Comparison of ENCODE assay signal across 21 cellular contexts in the genomic region with DNA sequence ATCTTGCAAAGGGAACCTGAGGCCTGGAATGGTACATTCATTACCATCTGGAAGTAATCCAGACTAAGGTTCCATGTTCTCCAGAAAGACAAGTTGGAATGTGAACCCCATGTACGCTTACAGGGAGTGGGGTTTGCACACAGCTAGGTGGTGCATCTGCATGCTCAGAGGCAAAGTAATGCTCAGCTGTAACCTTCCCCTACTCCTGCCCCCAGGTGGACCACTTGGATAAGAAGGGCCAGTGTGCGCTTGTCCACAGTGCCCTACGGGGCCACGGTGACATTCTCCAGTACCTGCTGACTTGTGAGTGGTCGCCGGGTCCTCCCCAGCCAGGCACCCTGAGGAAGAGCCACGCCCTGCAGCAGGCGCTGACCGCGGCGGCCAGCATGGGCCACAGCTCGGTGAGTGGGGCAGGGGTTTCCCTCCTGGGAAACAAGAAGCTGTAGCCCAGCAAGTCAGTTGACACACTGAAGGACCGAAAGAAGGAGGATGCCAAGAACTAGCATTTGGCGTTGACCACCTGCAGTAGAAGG.
DNase-seq lines count a peak whose midpoint lies in the region; ATAC-seq and TF ChIP-seq lines count a peak whose summit lies in the region.
"Had no signal": no experiment of that assay in that cellular context is flagged by ENCODE, and none has a peak within 500 bp of the region (broad histone marks: within the 10 kb centered on the region; RNA-seq: fewer than 3 reads in every experiment).

No MANE protein-coding gene starts in this region.

- no peaks in the 10 kb centered on the region for H3K9me3 Mint-ChIP-seq in nephron progenitor cell

- H3K4me1 ChIP-seq in heart right ventricle (peaks cover 0 to 66% (median 40%) of the 10 kb centered on the region in 9 donors), upper lobe of right lung (peaks cover 11% of the 10 kb centered on the region)

- no peak for TF ChIP-seq CTCF in heart right ventricle (IDR thresholded peaks at IDR 0.05)
- TF ChIP-seq CTCF in nephron progenitor cell (IDR thresholded peaks at IDR 0.05), result no peak
- TF ChIP-seq CTCF in upper lobe of right lung (IDR thresholded peaks at IDR 0.05), result no peak

- intact Hi-C loops in heart right ventricle (cut with DNase I), result loop anchor here in 1 of 10 donors (5.0 kb wide), 1 partner anchor 64 kb away; no protein-coding TSS in a partner anchor
- intact Hi-C loops in Right ventricle myocardium inferior (cut with DNase I), result loop anchor here (5.0 kb wide), 1 partner anchor 59 kb away; no protein-coding TSS in a partner anchor
- intact Hi-C loops in upper lobe of right lung (cut with DNase I), result no loop called here

- no peak overlapping the region for H3K4me3 ChIP-seq in heart right ventricle
- no peak overlapping the region for H3K4me3 ChIP-seq in upper lobe of right lung
- H3K4me3 ChIP-seq: MG63, PC-9, SK-N-MC had no signal

- peak overlapping the region; percentile 29 for H3K27ac Mint-ChIP-seq in nephron progenitor cell

- H3K4me1 Mint-ChIP-seq in nephron progenitor cell, result peaks cover 7% of the 10 kb centered on the region

- H3K27me3 Mint-ChIP-seq in nephron progenitor cell (ENCODE audit: low read depth, poor library complexity), result peaks cover 5% of the 10 kb centered on the region

- no peaks in the 10 kb centered on the region for H3K9me3 ChIP-seq in heart right ventricle
- H3K9me3 ChIP-seq in upper lobe of right lung, result no peaks in the 10 kb centered on the region
- H3K9me3 ChIP-seq: MG63 had no signal

- no peak overlapping the region for H3K4me3 Mint-ChIP-seq in nephron progenitor cell

- WGBS in heart right ventricle, 2 donors, result 93 to 96% methylated on average over 14 of the region's 14 CpGs

- H3K27me3 ChIP-seq in heart right ventricle (no peaks in the 10 kb centered on the region), upper lobe of right lung (no peaks in the 10 kb centered on the region)
- H3K27me3 ChIP-seq: MG63 had no signal

- H3K27ac ChIP-seq in heart right ventricle (peak overlapping the region in 6 of 10 donors; percentile 31 to 72 (median 62)), upper lobe of right lung (no peak overlapping the region)
- H3K27ac ChIP-seq: PC-9, SK-N-MC had no signal

- H3K36me3 ChIP-seq in heart right ventricle (peaks cover 0 to 91% (median 9%) of the 10 kb centered on the region in 9 donors), upper lobe of right lung (peaks cover 71% of the 10 kb centered on the region)

- ATAC-seq in heart right ventricle, result peak in 3 of 8 donors; percentile 8 to 42 (median 24)
- ATAC-seq in Right ventricle myocardium inferior, result no peak
- ATAC-seq in esophagus mucosa, result peak; percentile 18
- ATAC-seq in upper lobe of right lung, result peak; percentile 21
- ATAC-seq in HG02870 (IDR thresholded peaks at IDR 0.05; ENCODE audit: unreplicated experiment), result no peak
- ATAC-seq: HCT116 had no signal

- peaks cover 79% of the 10 kb centered on the region for H3K36me3 Mint-ChIP-seq in nephron progenitor cell (ENCODE audit: low read depth)

- DNase-seq in heart right ventricle (no peak), Right ventricle myocardium inferior (ENCODE audit: missing footprints) (no peak), nephron progenitor cell (no peak), upper lobe of right lung (no peak), SK-N-DZ (ENCODE audit: low spot score) (no peak)
- DNase-seq: Calu3, DMS79 treated with DMSO at 0.1 percent for 48 hours, GF-D8, KG1, MG63, NCI-H1694, NCI-H2029 treated with DMSO at 0.1 percent for 48 hours, NCI-H446 treated with DMSO at 0.1 percent for 48 hours, NCI-H526, PC-9, RPMI8226, SHP77 treated with DMSO at 0.1 percent for 48 hours had no signal

Comparison
In these comparisons a context has a peak if more than half of its experiments do, and no peak if none do; other contexts are left out.
1. ATAC-seq: peak in esophagus mucosa (single experiment) and upper lobe of right lung (single experiment); none in Right ventricle myocardium inferior (single experiment) and HG02870 (single experiment).